30 cellular contexts compared by ENCODE assay signal in the genomic region with DNA sequence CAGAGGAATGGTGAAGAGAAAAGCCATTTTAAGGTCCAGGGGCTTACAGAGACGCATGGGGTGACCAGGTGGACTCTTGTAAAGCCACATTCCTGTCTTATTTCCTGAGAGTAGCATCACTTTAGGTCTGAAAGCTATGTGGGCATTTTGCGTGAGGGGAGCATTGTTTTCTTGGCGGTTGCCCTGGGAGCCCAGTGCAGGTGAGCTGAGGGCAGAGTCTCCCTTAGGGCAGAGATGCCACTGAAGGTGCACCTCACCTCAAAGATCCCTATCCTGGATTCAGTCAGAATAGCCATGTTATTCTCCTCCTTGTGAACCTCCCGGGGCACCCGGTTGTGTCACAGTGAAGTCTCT. TPM values are rescaled to one million over a fixed set of nuclear protein-coding genes. Genes with fewer than 3 reads are reported as not detected.
DNase-seq lines count a peak whose midpoint lies in the region; ATAC-seq, FAIRE-seq and TF ChIP-seq lines count a peak whose summit lies in the region.
"Had no signal": no experiment of that assay in that cellular context is flagged by ENCODE, and none has a peak within 500 bp of the region (broad histone marks: within the 10 kb centered on the region; RNA-seq: fewer than 3 reads in every experiment).

No MANE protein-coding gene starts in this region.

- no peak for ATAC-seq in natural killer cell treated with Interleukin-12 subunit alpha and Interleukin-12 subunit beta and Interleukin-15 and Interleukin-18, amount 100 ng/mL, for 72 hours
- ATAC-seq: activated CD4-positive, alpha-beta T cell treated with anti-CD3 and anti-CD28 coated beads for 36 hours; activated T-cell treated with anti-CD3 and anti-CD28 coated beads, Interleukin-2, amount 50 U/mL, for 4 hours; CD8-positive, alpha-beta T cell; stimulated activated memory B cell treated with anti-CD40 and anti-IgM and Interleukin-4, amounts not matched to agents 10 μg/mL and 1 μg/mL and 100 μg/mL, for 72 hours had no signal

- in situ Hi-C loops in ACHN (cut with HindIII; ENCODE audit: low pct_ligation_motif_present, low pct_unique_long_range_greater_than_20kb, low sequenced_read_pairs): no loop called here

- FAIRE-seq in HTR-8/SVneo (lab: Jason Lieb, UNC): no peak
- FAIRE-seq: G401.6, GM18507 had no signal

- peak overlapping the region; percentile 83 for H3K27ac Mint-ChIP-seq in progenitor cell of endocrine pancreas
- H3K27ac Mint-ChIP-seq in natural killer cell treated with Interleukin-12 subunit alpha and Interleukin-12 subunit beta and Interleukin-15 and Interleukin-18, amount 100 ng/mL, for 72 hours: no peak overlapping the region
- H3K27ac Mint-ChIP-seq: activated CD4-positive, alpha-beta T cell treated with anti-CD3 and anti-CD28 coated beads for 36 hours; CD8-positive, alpha-beta T cell; stimulated activated memory B cell treated with anti-CD40 and anti-IgM and Interleukin-4, amounts not matched to agents 10 μg/mL and 1 μg/mL and 100 μg/mL, for 72 hours; T-helper 1 cell treated with Interleukin-12 subunit alpha and Interleukin-12 subunit beta and Interleukin-4 antibody, amounts not matched to agents 30 μg/mL and 1 μg/mL, for 36 hours had no signal

- peak; percentile 21 for DNase-seq in activated CD8-positive, alpha-beta memory T cell treated with anti-CD3 and anti-CD28 coated beads for 24 hours
- no peak for DNase-seq in activated CD8-positive, alpha-beta memory T cell treated with anti-CD3 and anti-CD28 coated beads, Interleukin-2, amount 50 U/mL, for 4 hours
- peak; percentile 30 for DNase-seq in WERI-Rb-1
- DNase-seq in islet precursor cell: peak; percentile 85
- DNase-seq in progenitor cell of endocrine pancreas (ENCODE audit: low spot score, unreplicated experiment): no peak
- DNase-seq in ACHN: no peak
- no peak for DNase-seq in natural killer cell treated with Interleukin-12 subunit alpha and Interleukin-12 subunit beta and Interleukin-15 and Interleukin-18, amount 100 ng/mL, for 72 hours (ENCODE audit: low spot score)
- DNase-seq in HTR-8/SVneo (ENCODE audit: insufficient read length, low spot score): no peak
- DNase-seq: 8988T; activated CD4-positive, alpha-beta T cell treated with anti-CD3 and anti-CD28 coated beads for 36 hours; activated T-cell treated with anti-CD3 and anti-CD28 coated beads, Interleukin-2, amount 50 U/mL, for 4 hours; AML-193; CD8-positive, alpha-beta T cell; DMS53; GOT3; head of caudate nucleus; left cardiac atrium; naive B cell; NCI-H1105; NCI-H2081; NCI-H345; NCI-H774; OCI-M1; SIG-M5; stimulated activated CD4-positive, alpha-beta T cell treated with anti-CD3 and anti-CD28 coated beads, Interleukin-4, amount 100 ng/mL, for 1 hour had no signal

- H3K4me3 Mint-ChIP-seq in progenitor cell of endocrine pancreas (ENCODE audit: low read depth): no peak overlapping the region
- no peak overlapping the region for H3K4me3 Mint-ChIP-seq in natural killer cell treated with Interleukin-12 subunit alpha and Interleukin-12 subunit beta and Interleukin-15 and Interleukin-18, amount 100 ng/mL, for 72 hours
- H3K4me3 Mint-ChIP-seq: activated CD4-positive, alpha-beta T cell treated with anti-CD3 and anti-CD28 coated beads for 36 hours; activated T-cell treated with anti-CD3 and anti-CD28 coated beads, Interleukin-2, amount 50 U/mL, for 4 hours; CD8-positive, alpha-beta T cell; naive B cell; stimulated activated memory B cell treated with anti-CD40 and anti-IgM and Interleukin-4, amounts not matched to agents 10 μg/mL and 1 μg/mL and 100 μg/mL, for 72 hours; T-helper 1 cell treated with Interleukin-12 subunit alpha and Interleukin-12 subunit beta and Interleukin-4 antibody, amounts not matched to agents 30 μg/mL and 1 μg/mL, for 36 hours had no signal

- H3K27me3 ChIP-seq in WERI-Rb-1 (ENCODE audit: insufficient read depth, low read depth, severe bottlenecking): no peaks in the 10 kb centered on the region

- H3K36me3 Mint-ChIP-seq in progenitor cell of endocrine pancreas (ENCODE audit: insufficient read depth): peaks cover 4% of the 10 kb centered on the region
- H3K36me3 Mint-ChIP-seq in natural killer cell treated with Interleukin-12 subunit alpha and Interleukin-12 subunit beta and Interleukin-15 and Interleukin-18, amount 100 ng/mL, for 72 hours: no peaks in the 10 kb centered on the region

- TF ChIP-seq CTCF in WERI-Rb-1 (IDR thresholded peaks at IDR 0.05; ENCODE audit: low read depth, low read length) (no peak), progenitor cell of endocrine pancreas (IDR thresholded peaks at IDR 0.05; ENCODE audit: unreplicated experiment) (no peak)

- peak overlapping the region; percentile 30 for H3K27ac ChIP-seq in WERI-Rb-1
- H3K27ac ChIP-seq: epithelial cell of prostate had no signal

- H3K9me3 Mint-ChIP-seq in progenitor cell of endocrine pancreas (ENCODE audit: low read depth): peaks cover 3% of the 10 kb centered on the region
- H3K9me3 Mint-ChIP-seq in natural killer cell treated with Interleukin-12 subunit alpha and Interleukin-12 subunit beta and Interleukin-15 and Interleukin-18, amount 100 ng/mL, for 72 hours: no peaks in the 10 kb centered on the region
- H3K9me3 Mint-ChIP-seq: activated T-cell treated with anti-CD3 and anti-CD28 coated beads, Interleukin-2, amount 50 U/mL, for 4 hours; CD8-positive, alpha-beta T cell; naive B cell; T-helper 1 cell treated with Interleukin-12 subunit alpha and Interleukin-12 subunit beta and Interleukin-4 antibody, amounts not matched to agents 30 μg/mL and 1 μg/mL, for 36 hours had no signal

- peaks cover 9% of the 10 kb centered on the region for H3K4me1 Mint-ChIP-seq in progenitor cell of endocrine pancreas (ENCODE audit: low read depth)
- peaks cover 0 to 2% of the 10 kb centered on the region in 2 donors for H3K4me1 Mint-ChIP-seq in natural killer cell treated with Interleukin-12 subunit alpha and Interleukin-12 subunit beta and Interleukin-15 and Interleukin-18, amount 100 ng/mL, for 72 hours (ENCODE audit: low read depth in 2 of 2)
- H3K4me1 Mint-ChIP-seq: stimulated activated memory B cell treated with anti-CD40 and anti-IgM and Interleukin-4, amounts not matched to agents 10 μg/mL and 1 μg/mL and 100 μg/mL, for 72 hours had no signal

- peak overlapping the region; percentile 14; the same call in 1 of the 2 replicates for H3K4me3 ChIP-seq in WERI-Rb-1 (ENCODE audit: low read depth, low read length)

- H3K9me3 ChIP-seq in WERI-Rb-1 (ENCODE audit: severe bottlenecking): no peaks in the 10 kb centered on the region

- peaks cover 7% of the 10 kb centered on the region for H3K36me3 ChIP-seq in WERI-Rb-1

- H3K27me3 Mint-ChIP-seq in progenitor cell of endocrine pancreas: no peaks in the 10 kb centered on the region
- no peaks in the 10 kb centered on the region for H3K27me3 Mint-ChIP-seq in natural killer cell treated with Interleukin-12 subunit alpha and Interleukin-12 subunit beta and Interleukin-15 and Interleukin-18, amount 100 ng/mL, for 72 hours
- H3K27me3 Mint-ChIP-seq: activated CD4-positive, alpha-beta T cell treated with anti-CD3 and anti-CD28 coated beads for 36 hours; naive B cell; stimulated activated memory B cell treated with anti-CD40 and anti-IgM and Interleukin-4, amounts not matched to agents 10 μg/mL and 1 μg/mL and 100 μg/mL, for 72 hours had no signal

RNA-seq across cellular contexts. Expression of a gene that starts 12.4 kb away (rescaled TPM):
- 53.3 and 54.8 TPM in 2 replicates for total RNA-seq in progenitor cell of endocrine pancreas
- total RNA-seq in natural killer cell treated with Interleukin-12 subunit alpha and Interleukin-12 subunit beta and Interleukin-15 and Interleukin-18, amount 100 ng/mL, for 72 hours: 10 to 100 TPM; 35.5 to 36.1 TPM

RNA-seq across cellular contexts. Expression of a gene that starts 30.8 kb away (rescaled TPM):
- total RNA-seq in progenitor cell of endocrine pancreas: 0.31 and 0.44 TPM in 2 replicates
- 10 to 100 TPM; 46.9 to 62.4 TPM for total RNA-seq in natural killer cell treated with Interleukin-12 subunit alpha and Interleukin-12 subunit beta and Interleukin-15 and Interleukin-18, amount 100 ng/mL, for 72 hours

Comparison
In these comparisons a context has a peak if more than half of its experiments do, and no peak if none do; other contexts are left out.
1. DNase-seq: peak in activated CD8-positive, alpha-beta memory T cell treated with anti-CD3 and anti-CD28 coated beads for 24 hours (single experiment), WERI-Rb-1 (single experiment) and islet precursor cell (single experiment); none in activated CD8-positive, alpha-beta memory T cell treated with anti-CD3 and anti-CD28 coated beads, Interleukin-2, amount 50 U/mL, for 4 hours (single experiment), progenitor cell of endocrine pancreas (single experiment), ACHN (single experiment), natural killer cell treated with Interleukin-12 subunit alpha and Interleukin-12 subunit beta and Interleukin-15 and Interleukin-18, amount 100 ng/mL, for 72 hours (single experiment) and HTR-8/SVneo (single experiment).
2. RNA of a gene that starts 30.8 kb away (total RNA-seq): 46.9 to 62.4 TPM in natural killer cell treated with Interleukin-12 subunit alpha and Interleukin-12 subunit beta and Interleukin-15 and Interleukin-18, amount 100 ng/mL, for 72 hours; 0.31 to 0.44 TPM in progenitor cell of endocrine pancreas; every median in the first group is over 10 times any median in the second.